21 cellular contexts compared by ENCODE assay signal in the genomic region with DNA sequence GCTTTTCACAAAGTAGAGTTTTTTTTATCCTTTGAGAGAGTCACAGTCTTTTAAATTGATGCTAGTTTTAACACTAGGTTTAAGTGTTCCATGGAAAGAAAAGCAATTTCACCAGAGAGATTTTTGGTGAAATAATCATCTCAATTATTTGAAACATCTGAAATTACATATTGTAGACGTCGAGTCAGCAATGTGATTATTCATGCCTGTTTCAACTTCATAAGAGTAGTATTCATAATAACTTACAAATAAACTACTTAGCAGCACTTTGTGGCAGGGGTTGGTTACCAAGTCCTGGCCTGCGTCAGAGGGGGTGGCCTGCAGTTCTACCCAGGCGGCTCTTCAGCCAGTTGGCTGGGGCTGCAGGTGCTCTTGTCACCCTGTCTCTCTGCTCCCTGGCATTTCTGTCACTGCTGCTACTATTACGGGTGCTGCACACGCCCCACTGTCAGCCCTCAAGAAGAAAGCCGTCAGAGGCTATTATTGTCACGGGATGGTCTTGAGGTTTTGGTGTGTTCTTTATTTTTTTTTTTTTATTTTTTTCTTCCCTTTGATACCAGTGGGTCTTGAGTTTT. TPM values are rescaled to one million over a fixed set of nuclear protein-coding genes. Genes with fewer than 3 reads are reported as not detected.
A peak's percentile ranks its signal among the peaks of the same experiment; 100 is the strongest.
DNase-seq lines count a peak whose midpoint lies in the region; ATAC-seq and TF ChIP-seq lines count a peak whose summit lies in the region.
"Had no signal": no experiment of that assay in that cellular context is flagged by ENCODE, and none has a peak within 500 bp of the region (broad histone marks: within the 10 kb centered on the region; RNA-seq: fewer than 3 reads in every experiment).

No MANE protein-coding gene starts in this region.

- no peaks in the 10 kb centered on the region for H3K27me3 ChIP-seq in naive thymus-derived CD4-positive, alpha-beta T cell (ENCODE audit: control insufficient read depth in 2 of 2, insufficient read depth in 2 of 2, low read length in 2 of 2)
- no peaks in the 10 kb centered on the region for H3K27me3 ChIP-seq in dorsolateral prefrontal cortex
- H3K27me3 ChIP-seq: brain microvascular endothelial cell, foreskin keratinocyte, tibial artery had no signal

- POLR2A ChIA-PET in naive thymus-derived CD4-positive, alpha-beta T cell (lab: Charles Lee) = interaction anchor here (0.7 kb wide), 2 partner anchors 158 to 182 kb away, joined by 3 read pairs; no protein-coding TSS in a partner anchor

- TF ChIP-seq CTCF in AG10803 (conservative IDR thresholded peaks at IDR 0.05; ENCODE audit: low read length) (no peak), type B pancreatic cell (conservative IDR thresholded peaks at IDR 0.05) (no peak), dorsolateral prefrontal cortex (IDR thresholded peaks at IDR 0.05 in 54 of 56, conservative IDR thresholded peaks at IDR 0.05 in 2 of 56; ENCODE audit: low read depth in 1 of 56, partially characterized antibody in 56 of 56) (no peak)

- H3K27ac ChIP-seq in naive thymus-derived CD4-positive, alpha-beta T cell (ENCODE audit: low read depth, low read length) = no peak overlapping the region
- H3K27ac ChIP-seq in dorsolateral prefrontal cortex = no peak overlapping the region
- H3K27ac ChIP-seq: brain microvascular endothelial cell, foreskin keratinocyte, RWPE1, tibial artery had no signal

- no peaks in the 10 kb centered on the region for H3K9me3 Mint-ChIP-seq in naive thymus-derived CD4-positive, alpha-beta T cell
- no peaks in the 10 kb centered on the region for H3K9me3 Mint-ChIP-seq in type B pancreatic cell
- H3K9me3 Mint-ChIP-seq: mesothelial cell of epicardium; stimulated activated naive B cell treated with anti-CD40 and anti-IgM and Interleukin-4, amounts not matched to agents 10 μg/mL and 1 μg/mL and 100 μg/mL, for 72 hours had no signal

- H3K4me3 Mint-ChIP-seq in naive thymus-derived CD4-positive, alpha-beta T cell = no peak overlapping the region
- no peak overlapping the region for H3K4me3 Mint-ChIP-seq in type B pancreatic cell
- H3K4me3 Mint-ChIP-seq: B cell; mesothelial cell of epicardium; stimulated activated naive B cell treated with anti-CD40 and anti-IgM and Interleukin-4, amounts not matched to agents 10 μg/mL and 1 μg/mL and 100 μg/mL, for 72 hours had no signal

- no peaks in the 10 kb centered on the region for H3K27me3 Mint-ChIP-seq in naive thymus-derived CD4-positive, alpha-beta T cell
- no peaks in the 10 kb centered on the region for H3K27me3 Mint-ChIP-seq in type B pancreatic cell
- H3K27me3 Mint-ChIP-seq: B cell; stimulated activated naive B cell treated with anti-CD40 and anti-IgM and Interleukin-4, amounts not matched to agents 10 μg/mL and 1 μg/mL and 100 μg/mL, for 72 hours had no signal

- H3K4me1 ChIP-seq in naive thymus-derived CD4-positive, alpha-beta T cell (ENCODE audit: control insufficient read depth in 2 of 2, insufficient read depth in 2 of 2, low read length in 2 of 2) = peaks cover under 1 to 5% of the 10 kb centered on the region in 2 donors
- H3K4me1 ChIP-seq: foreskin keratinocyte, tibial artery had no signal

- DNase-seq in AG10803 (ENCODE audit: low read depth) = peak; percentile 57
- DNase-seq in GM03348 (ENCODE audit: low spot score) = peak; percentile 25
- DNase-seq in Right ventricle myocardium superior = peak; percentile 76
- peak in 3 of 9 donors; percentile 10 to 29 (median 25) for DNase-seq in naive thymus-derived CD4-positive, alpha-beta T cell
- DNase-seq in type B pancreatic cell (ENCODE audit: extremely low spot score, unreplicated experiment) = no peak
- no peak for DNase-seq in NCI-H82 treated with DMSO at 0.1 percent for 48 hours (lab: John Stamatoyannopoulos, UW; ENCODE audit: unreplicated experiment)
- DNase-seq in dorsolateral prefrontal cortex = no peak
- DNase-seq: activated CD4-positive, alpha-beta T cell treated with anti-CD3 and anti-CD28 coated beads, Interleukin-2, amount 50 U/mL, for 4 hours; activated naive CD4-positive, alpha-beta T cell treated with anti-CD3 and anti-CD28 coated beads, Interleukin-2, amount 50 U/mL, for 16 hours; activated T-cell treated with anti-CD3 and anti-CD28 coated beads, Interleukin-2, amount 50 U/mL, for 1 hour; brain microvascular endothelial cell; cortex of kidney; foreskin keratinocyte; left colon; NCI-H1092 treated with DMSO at 0.1 percent for 48 hours; NCI-H524; stimulated activated naive B cell treated with anti-CD40 and anti-IgM and Interleukin-4, amounts not matched to agents 10 μg/mL and 1 μg/mL and 100 μg/mL, for 72 hours; tibial artery had no signal

- H3K4me1 Mint-ChIP-seq in naive thymus-derived CD4-positive, alpha-beta T cell = peaks cover 6 to 61% (median 52%) of the 10 kb centered on the region in 7 donors
- H3K4me1 Mint-ChIP-seq in type B pancreatic cell (ENCODE audit: unreplicated experiment) = peaks cover 6% of the 10 kb centered on the region

- intact Hi-C loops in Right ventricle myocardium superior (cut with DNase I) = no loop called here
- intact Hi-C loops in naive thymus-derived CD4-positive, alpha-beta T cell (cut with micrococcal nuclease) = loop anchor here in 1 of 2 donors (1.0 kb wide), 1 partner anchor 7 kb away; no protein-coding TSS in a partner anchor
- intact Hi-C loops in dorsolateral prefrontal cortex (cut with DNase I) = no loop called here

- H3K9me3 ChIP-seq in naive thymus-derived CD4-positive, alpha-beta T cell (ENCODE audit: control insufficient read depth in 2 of 3, low read length in 3 of 3) = no peaks in the 10 kb centered on the region
- H3K9me3 ChIP-seq: tibial artery had no signal

- H3K27ac Mint-ChIP-seq in naive thymus-derived CD4-positive, alpha-beta T cell = peak overlapping the region in 6 of 9 donors; percentile 23 to 54 (median 40)
- H3K27ac Mint-ChIP-seq in type B pancreatic cell = no peak overlapping the region
- H3K27ac Mint-ChIP-seq: B cell; mesothelial cell of epicardium; stimulated activated naive B cell treated with anti-CD40 and anti-IgM and Interleukin-4, amounts not matched to agents 10 μg/mL and 1 μg/mL and 100 μg/mL, for 72 hours had no signal

- H3K4me3 ChIP-seq in AG10803 (ENCODE audit: low read length) = no peak overlapping the region
- no peak overlapping the region for H3K4me3 ChIP-seq in naive thymus-derived CD4-positive, alpha-beta T cell (ENCODE audit: low read length)
- H3K4me3 ChIP-seq in dorsolateral prefrontal cortex = no peak overlapping the region
- H3K4me3 ChIP-seq: tibial artery had no signal

- peaks cover 2 to 43% (median 33%) of the 10 kb centered on the region in 5 donors for H3K36me3 Mint-ChIP-seq in naive thymus-derived CD4-positive, alpha-beta T cell
- peaks cover 18% of the 10 kb centered on the region for H3K36me3 Mint-ChIP-seq in type B pancreatic cell

- peak; percentile 97 for ATAC-seq in Right ventricle myocardium superior (ENCODE audit: poor library complexity)
- peak; percentile 70 for ATAC-seq in naive thymus-derived CD4-positive, alpha-beta T cell
- ATAC-seq: foreskin keratinocyte; left colon; stimulated activated naive B cell treated with anti-CD40 and anti-IgM and Interleukin-4, amounts not matched to agents 10 μg/mL and 1 μg/mL and 100 μg/mL, for 72 hours had no signal

- peaks cover 0 to 6% (median 4%) of the 10 kb centered on the region in 3 experiments for H3K36me3 ChIP-seq in naive thymus-derived CD4-positive, alpha-beta T cell (ENCODE audit: control insufficient read depth in 2 of 3, insufficient read depth in 3 of 3, low read length in 3 of 3)
- H3K36me3 ChIP-seq: brain microvascular endothelial cell had no signal

- CTCF ChIA-PET in naive thymus-derived CD4-positive, alpha-beta T cell (lab: Charles Lee) = no interaction called here

RNA-seq across cellular contexts. Expression of gene MALT1, which starts 50.4 kb away (rescaled TPM):
- 10.2 TPM for total RNA-seq in Right ventricle myocardium superior
- total RNA-seq in naive thymus-derived CD4-positive, alpha-beta T cell = 100 to 1,000 TPM in 1 of 5 experiments, 10 to 100 TPM in 4; 50.0 to 101 (median 80.0) TPM
- polyA plus RNA-seq in naive thymus-derived CD4-positive, alpha-beta T cell = 10 to 100 TPM; 43.8 to 52.1 TPM
- total RNA-seq in type B pancreatic cell (ENCODE audit: low replicate concordance) = 17.9 and 29.7 TPM in 2 replicates
- total RNA-seq in dorsolateral prefrontal cortex = 10 to 100 TPM in 119 of 120 experiments, 1 to 10 TPM in 1; 9.9 to 32.5 (median 19.8) TPM

Comparison
In these comparisons a context has a peak if more than half of its experiments do, and no peak if none do; other contexts are left out.
1. DNase-seq: peak in AG10803 (single experiment), GM03348 (single experiment) and Right ventricle myocardium superior (single experiment); none in type B pancreatic cell (single experiment), NCI-H82 treated with DMSO at 0.1 percent for 48 hours (single experiment) and dorsolateral prefrontal cortex (0 of 10).